In the genomic region with DNA sequence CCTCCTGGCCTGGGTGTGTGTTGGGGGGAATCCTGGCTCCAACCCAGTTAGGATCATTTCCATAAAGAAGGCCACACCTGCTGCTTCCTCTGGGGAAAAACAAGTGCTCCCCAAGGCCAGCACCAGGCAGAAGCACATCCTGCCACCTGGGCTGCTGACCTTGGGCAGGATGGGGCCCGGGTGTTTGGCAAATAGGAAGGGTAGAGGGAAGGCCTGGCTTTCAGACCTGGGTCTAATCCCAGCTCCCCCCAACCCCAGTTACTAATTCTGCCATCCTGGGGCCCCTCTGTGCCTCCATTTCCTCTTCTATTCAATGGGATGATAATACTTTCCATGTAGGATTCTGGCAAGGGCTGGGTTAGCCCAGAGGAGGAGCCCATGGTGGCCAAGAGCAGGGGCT, we compare ENCODE assay signal across 14 cellular contexts. TPM values are rescaled to one million over a fixed set of nuclear protein-coding genes. Genes with fewer than 3 reads are reported as not detected.
DNase-seq lines count a peak whose midpoint lies in the region; TF ChIP-seq lines count a peak whose summit lies in the region.
"Had no signal": no experiment of that assay in that cellular context is flagged by ENCODE, and none has a peak within 500 bp of the region (broad histone marks: within the 10 kb centered on the region; RNA-seq: fewer than 3 reads in every experiment).

No MANE protein-coding gene starts in this region.

- TF ChIP-seq POLR2A in esophagus squamous epithelium (IDR thresholded peaks at IDR 0.05) (no peak), thyroid gland (IDR thresholded peaks at IDR 0.05) (no peak)

- CTCF ChIA-PET in PC-9 (lab: Charles Lee), result no interaction called here

- no peaks in the 10 kb centered on the region for H3K27me3 ChIP-seq in PC-9 (ENCODE audit: insufficient read depth, low read depth)
- no peaks in the 10 kb centered on the region for H3K27me3 ChIP-seq in esophagus squamous epithelium
- H3K27me3 ChIP-seq in thyroid gland, result no peaks in the 10 kb centered on the region
- H3K27me3 ChIP-seq: foreskin keratinocyte had no signal

- POLR2A ChIA-PET in PC-9 (lab: Charles Lee; ENCODE audit: unreplicated experiment), result no interaction called here

- TF ChIP-seq CTCF in PC-9 (conservative IDR thresholded peaks at IDR 0.05) (no peak), esophagus squamous epithelium (IDR thresholded peaks at IDR 0.05) (no peak), thyroid gland (IDR thresholded peaks at IDR 0.05) (no peak)

- H3K9me3 ChIP-seq in PC-9 (ENCODE audit: insufficient read depth, low read depth) (no peaks in the 10 kb centered on the region), esophagus squamous epithelium (no peaks in the 10 kb centered on the region), thyroid gland (no peaks in the 10 kb centered on the region)

- H3K36me3 ChIP-seq in PC-9 (ENCODE audit: low read depth) (no peaks in the 10 kb centered on the region), esophagus squamous epithelium (peaks cover 0 to 5% (median 0%) of the 10 kb centered on the region in 3 donors), thyroid gland (no peaks in the 10 kb centered on the region)

- DNase-seq in activated naive CD4-positive, alpha-beta T cell treated with Interleukin-2 at 50 U/mL for 16 hours, result no peak
- no peak for DNase-seq in PC-9
- DNase-seq in esophagus squamous epithelium (lab: John Stamatoyannopoulos, UW), result no peak
- DNase-seq in thyroid gland, result no peak
- DNase-seq in NCI-H2107 (lab: John Stamatoyannopoulos, UW), result no peak
- no peak for DNase-seq in GM03348 (ENCODE audit: low spot score)
- DNase-seq in ureter (ENCODE audit: low spot score), result no peak
- DNase-seq: activated gamma-delta T cell treated with Interleukin-2 at 50 U/mL for 16 hours, foreskin keratinocyte, MM.1S, NCI-H446 treated with DMSO at 0.1 percent for 48 hours had no signal

- H3F3A ChIP-seq in PC-9 (ENCODE audit: insufficient read depth, low read depth), result peaks cover 36% of the 10 kb centered on the region; the same call in 1 of the 2 replicates

- 20% methylated on average over 1 of the region's 1 CpG; no CpG with 5 or more reads in 1 of the 2 donors for WGBS in esophagus squamous epithelium, 2 donors
- WGBS in thyroid gland, 2 donors, result 62 to 100% methylated on average over 1 of the region's 1 CpG

- H3K4me2 ChIP-seq in PC-9, result 0 out of 2 replicates have a peak overlapping the region, but pooled peaks have one; percentile 61

- peaks cover 25% of the 10 kb centered on the region for H3K36me3 Mint-ChIP-seq in activated naive CD4-positive, alpha-beta T cell treated with anti-CD3 and anti-CD28 coated beads, Interleukin-2, amount 50 U/mL, for 24 hours

- H4K20me1 ChIP-seq in PC-9 (ENCODE audit: insufficient read depth), result no peaks in the 10 kb centered on the region

- H3K4me3 Mint-ChIP-seq in activated naive CD4-positive, alpha-beta T cell treated with anti-CD3 and anti-CD28 coated beads, Interleukin-2, amount 50 U/mL, for 24 hours, result peak overlapping the region; percentile 93

- H3K4me1 ChIP-seq in PC-9 (replicated peaks; ENCODE audit: insufficient read depth) (peaks cover 42% of the 10 kb centered on the region), esophagus squamous epithelium (peaks cover 26 to 64% (median 44%) of the 10 kb centered on the region in 3 donors), thyroid gland (peaks cover 0 to 27% of the 10 kb centered on the region in 2 donors)

- H3K4me3 ChIP-seq in PC-9, result no peak overlapping the region
- no peak overlapping the region for H3K4me3 ChIP-seq in esophagus squamous epithelium
- H3K4me3 ChIP-seq in thyroid gland (replicated peaks in 1 of 3), result no peak overlapping the region
- H3K4me3 ChIP-seq: coronary artery had no signal

- H3K27ac ChIP-seq in PC-9 (no peak overlapping the region), esophagus squamous epithelium (peak overlapping the region in 3 of 4 donors; percentile 60 to 74 (median 60)), thyroid gland (peak overlapping the region in 2 of 3 donors; percentile 17 to 46)
- H3K27ac ChIP-seq: foreskin keratinocyte, HL-60 had no signal

- H3K27ac Mint-ChIP-seq in activated naive CD4-positive, alpha-beta T cell treated with anti-CD3 and anti-CD28 coated beads, Interleukin-2, amount 50 U/mL, for 24 hours, result peak overlapping the region; percentile 99

- H3K4me1 Mint-ChIP-seq in activated naive CD4-positive, alpha-beta T cell treated with anti-CD3 and anti-CD28 coated beads, Interleukin-2, amount 50 U/mL, for 24 hours, result peaks cover 60% of the 10 kb centered on the region

- no peak overlapping the region for H2AFZ ChIP-seq in PC-9

- no peaks in the 10 kb centered on the region for H3K79me2 ChIP-seq in PC-9 (ENCODE audit: low read depth)

- no peaks in the 10 kb centered on the region for H3K9me3 Mint-ChIP-seq in activated naive CD4-positive, alpha-beta T cell treated with anti-CD3 and anti-CD28 coated beads, Interleukin-2, amount 50 U/mL, for 24 hours

- no peaks in the 10 kb centered on the region for H3K9me2 ChIP-seq in PC-9 (ENCODE audit: insufficient read depth)

- H3K27me3 Mint-ChIP-seq in activated naive CD4-positive, alpha-beta T cell treated with anti-CD3 and anti-CD28 coated beads, Interleukin-2, amount 50 U/mL, for 24 hours, result no peaks in the 10 kb centered on the region

- intact Hi-C loops in PC-9 (cut with micrococcal nuclease; ENCODE audit: unreplicated experiment) (loop anchor here (10.0 kb wide), 1 partner anchor 308 kb away; no protein-coding TSS in a partner anchor), esophagus squamous epithelium (cut with DNase I) (no loop called here), thyroid gland (cut with DNase I) (no loop called here)

- no TSS peak for BruUV-seq in PC-9 (replicated peaks; lab: Mats Ljungman, UMichigan)

RNA-seq across cellular contexts. Expression of a gene that starts 3.0 kb away (rescaled TPM):
- total RNA-seq in PC-9 (2021) (21.9 and 29.7 TPM in 2 replicates), esophagus squamous epithelium (10 to 100 TPM in 3 of 4 donors, 1 to 10 TPM in 1; 7.7 to 25.2 (median 14.1) TPM), thyroid gland (10 to 100 TPM; 14.1 to 33.5 (median 20.5) TPM), ureter (50.1 TPM)

RNA-seq across cellular contexts. Expression of a gene that starts 24.6 kb away (rescaled TPM):
- total RNA-seq in PC-9 (2021) (not detected in 2 replicates), esophagus squamous epithelium (under 1 TPM in 3 of 4 donors, not detected in 1; 0.19 to 0.32 (median 0.31) TPM), thyroid gland (1 to 10 TPM in 3 of 4 donors, under 1 TPM in 1; 0.40 to 4.0 (median 1.7) TPM), ureter (0.42 TPM)
- total RNA-seq: foreskin keratinocyte had no signal

RNA-seq across cellular contexts. Expression of a gene that starts 54.4 kb away (rescaled TPM):
- 23.5 and 35.3 TPM in 2 replicates for total RNA-seq in PC-9 (2021)
- 10 to 100 TPM; 40.6 to 81.3 (median 43.9) TPM for total RNA-seq in esophagus squamous epithelium
- 100 to 1,000 TPM; 212 to 659 (median 321) TPM for total RNA-seq in thyroid gland
- total RNA-seq in ureter, result 171 TPM
